In genomic region chr7:98774893-98775292, GRCh38 we compare ENCODE assay signal across 14 cellular contexts.
DNase-seq lines count a peak whose midpoint lies in the region; ATAC-seq and TF ChIP-seq lines count a peak whose summit lies in the region.
"Had no signal": no experiment of that assay in that cellular context is flagged by ENCODE, and none has a peak within 500 bp of the region (broad histone marks: within the 10 kb centered on the region; RNA-seq: fewer than 3 reads in every experiment).

No MANE protein-coding gene starts in this region.

- no peak overlapping the region for H2BK15ac ChIP-seq in mesenchymal stem cell (ENCODE audit: low read depth, poor library complexity, severe bottlenecking)

- H3K18ac ChIP-seq in mesenchymal stem cell (ENCODE audit: low read depth in 1 of 2, low read length in 2 of 2): no peak overlapping the region

- H3K9me3 ChIP-seq in SK-N-SH: no peaks in the 10 kb centered on the region
- H3K9me3 ChIP-seq in mesenchymal stem cell (ENCODE audit: control insufficient read depth, low read length): no peaks in the 10 kb centered on the region

- H2BK12ac ChIP-seq in mesenchymal stem cell (ENCODE audit: low read length in 2 of 2): no peak overlapping the region

- peak overlapping the region; percentile 66 for H3K4me3 Mint-ChIP-seq in glutamatergic neuron (ENCODE audit: unreplicated experiment)
- H3K4me3 Mint-ChIP-seq: B cell; CD14-positive monocyte; CD8-positive, alpha-beta T cell had no signal

- no peak for TF ChIP-seq EP300 in SK-N-SH (IDR thresholded peaks at IDR 0.05; ENCODE audit: borderline replicate concordance in 1 of 2, low read depth in 1 of 2, low read length in 1 of 2)

- H3K9ac ChIP-seq in SK-N-SH (no peak overlapping the region), mesenchymal stem cell (ENCODE audit: low read length) (no peak overlapping the region)
- H3K9ac ChIP-seq: GM23248 had no signal

- CTCF ChIA-PET in SK-N-SH (lab: Yijun Ruan, JAX): interaction anchor here (0.7 to 2.9 kb wide), 3 partner anchors 29 to 62 kb away, joined by 3 to 9 read pairs (median 7); no protein-coding TSS in a partner anchor

- H3K4me1 Mint-ChIP-seq in glutamatergic neuron (ENCODE audit: low read depth, unreplicated experiment): peaks cover 40% of the 10 kb centered on the region

- H3K36me3 ChIP-seq in SK-N-SH (replicated peaks in 1 of 2; ENCODE audit: control insufficient read depth in 1 of 2, insufficient read depth in 2 of 2, low read length in 1 of 2) (no peaks in the 10 kb centered on the region), mesenchymal stem cell (ENCODE audit: control insufficient read depth in 1 of 2, insufficient read depth in 2 of 2, low read depth in 1 of 2, low read length in 2 of 2) (no peaks in the 10 kb centered on the region)

- H3K4me3 ChIP-seq in SK-N-SH (ENCODE audit: low read depth in 2 of 2, low read length in 1 of 2) (no peak overlapping the region), mesenchymal stem cell (ENCODE audit: insufficient read depth in 1 of 2, low read depth in 1 of 2, low read length in 2 of 2) (no peak overlapping the region)
- H3K4me3 ChIP-seq: GM12878, GM23248 had no signal

- no peak overlapping the region for H3K14ac ChIP-seq in mesenchymal stem cell (ENCODE audit: low read length in 2 of 2)

- H3K4me2 ChIP-seq in SK-N-SH (no peak overlapping the region), mesenchymal stem cell (ENCODE audit: low read length, poor library complexity, severe bottlenecking) (no peak overlapping the region)

- H3K4ac ChIP-seq in mesenchymal stem cell (ENCODE audit: low read depth in 1 of 2, low read length in 2 of 2): no peak overlapping the region

- peaks cover 0 to 3% of the 10 kb centered on the region in 2 experiments; a peak in 1 of 4 replicates for H3K4me1 ChIP-seq in SK-N-SH (ENCODE audit: control insufficient read depth in 1 of 2, insufficient read depth in 2 of 2, low read depth in 1 of 2, low read length in 1 of 2)
- H3K4me1 ChIP-seq in mesenchymal stem cell (ENCODE audit: control insufficient read depth, insufficient read depth, low read depth, low read length): no peaks in the 10 kb centered on the region

- no peaks in the 10 kb centered on the region for H3K79me2 ChIP-seq in SK-N-SH (ENCODE audit: insufficient read depth)

- H4K8ac ChIP-seq in mesenchymal stem cell (ENCODE audit: low read length): no peak overlapping the region

- peak overlapping the region; percentile 93 for H3K27ac Mint-ChIP-seq in glutamatergic neuron (ENCODE audit: unreplicated experiment)
- H3K27ac Mint-ChIP-seq: B cell; CD8-positive, alpha-beta T cell had no signal

- no peak for TF ChIP-seq RAD21 in SK-N-SH (IDR thresholded peaks at IDR 0.05; ENCODE audit: low read length)

- H2AK5ac ChIP-seq in mesenchymal stem cell (ENCODE audit: low read length, severe bottlenecking): no peak overlapping the region

- WGBS in SK-N-SH (ENCODE audit: low lambda C conversion rate): 4% methylated on average over 4 of the region's 4 CpGs
- 28% methylated on average over 3 of the region's 4 CpGs for WGBS in mesenchymal stem cell

- H3K23ac ChIP-seq in mesenchymal stem cell (ENCODE audit: low read length in 2 of 2): no peak overlapping the region

- H2AFZ ChIP-seq in SK-N-SH (ENCODE audit: low read depth) (no peak overlapping the region), mesenchymal stem cell (ENCODE audit: low read depth, low read length) (no peak overlapping the region)
- H2AFZ ChIP-seq: GM23248 had no signal

- no peak overlapping the region for H3K27ac ChIP-seq in SK-N-SH (ENCODE audit: low read depth in 2 of 2, low read length in 1 of 2)
- H3K27ac ChIP-seq in mesenchymal stem cell (ENCODE audit: low read length, poor library complexity, severe bottlenecking): no peak overlapping the region
- H3K27ac ChIP-seq: GM23248 had no signal

- no peaks in the 10 kb centered on the region for H3K79me1 ChIP-seq in mesenchymal stem cell (replicated peaks; ENCODE audit: low read length, poor library complexity, severe bottlenecking)

- peaks cover 27% of the 10 kb centered on the region for H3K27me3 Mint-ChIP-seq in glutamatergic neuron (ENCODE audit: unreplicated experiment)

- H2BK120ac ChIP-seq in mesenchymal stem cell (ENCODE audit: low read depth, low read length): no peak overlapping the region

- ATAC-seq in SK-N-SH treated with all-trans-retinoic acid at 6 μM for 48 hours: no peak
- ATAC-seq: CD8-positive, alpha-beta T cell; GM12878 had no signal

- DNase-seq in SK-N-SH (peak; percentile 47), NCI-H2171 (lab: John Stamatoyannopoulos, UW) (peak; percentile 85), glutamatergic neuron (peak; percentile 67), mesenchymal stem cell (no peak), globus pallidus (ENCODE audit: low spot score) (no peak), D341Med (ENCODE audit: low spot score) (no peak)
- DNase-seq: CD8-positive, alpha-beta T cell; COR-L47; DMS79; GM23248 had no signal

- no peaks in the 10 kb centered on the region for H3K36me3 Mint-ChIP-seq in glutamatergic neuron (ENCODE audit: unreplicated experiment)
- H3K36me3 Mint-ChIP-seq: CD14-positive monocyte; CD8-positive, alpha-beta T cell had no signal

- no peaks in the 10 kb centered on the region for H4K20me1 ChIP-seq in SK-N-SH (ENCODE audit: insufficient read depth)

- POLR2A ChIA-PET in SK-N-SH (lab: Yijun Ruan, JAX): no interaction called here

- H2BK5ac ChIP-seq in mesenchymal stem cell (ENCODE audit: low read depth, low read length, poor library complexity, severe bottlenecking): no peak overlapping the region

- H3K27me3 ChIP-seq in SK-N-SH (ENCODE audit: insufficient read depth) (no peaks in the 10 kb centered on the region), mesenchymal stem cell (ENCODE audit: control insufficient read depth in 1 of 2, insufficient read depth in 1 of 2, low read length in 2 of 2) (peaks cover 3 to 25% of the 10 kb centered on the region in 2 experiments)

- no peak for TF ChIP-seq CTCF in SK-N-SH (IDR thresholded peaks at IDR 0.05)
- no peak for TF ChIP-seq CTCF in glutamatergic neuron (IDR thresholded peaks at IDR 0.05; ENCODE audit: partially characterized antibody, unreplicated experiment)

- H3K9me3 Mint-ChIP-seq in glutamatergic neuron (ENCODE audit: unreplicated experiment): peaks cover 18% of the 10 kb centered on the region
- H3K9me3 Mint-ChIP-seq: CD8-positive, alpha-beta T cell had no signal

- no peak overlapping the region for H4K91ac ChIP-seq in mesenchymal stem cell (ENCODE audit: low read length)

- no peaks in the 10 kb centered on the region for H3F3A ChIP-seq in SK-N-SH (replicated peaks; ENCODE audit: insufficient read depth)

- H3K9me2 ChIP-seq in SK-N-SH: no peaks in the 10 kb centered on the region

TF ChIP-seq in SK-N-SH, 30 proteins besides CTCF, POLR2A, EP300 and RAD21 (continues in another document):
- no peak for TF ChIP-seq TCF12 (IDR thresholded peaks at IDR 0.05)
- no peak for TF ChIP-seq POLR2AphosphoS5 (IDR thresholded peaks at IDR 0.05; ENCODE audit: low read depth, low read length)
- no peak for TF ChIP-seq ZBTB33 (IDR thresholded peaks at IDR 0.05; ENCODE audit: borderline replicate concordance, low read depth)
- TF ChIP-seq FOSL2 (IDR thresholded peaks at IDR 0.05; ENCODE audit: borderline replicate concordance, low read depth): no peak
- no peak for TF ChIP-seq CHD2 (IDR thresholded peaks at IDR 0.05; ENCODE audit: low read length, partially characterized antibody)

TF ChIP-seq in SK-N-SH treated with all-trans-retinoic acid at 6 μM for 48 hours, 23 proteins besides CTCF, POLR2A, EP300 and RAD21 (continues in another document):
- TF ChIP-seq CSRNP3 (CRISPR knock-in tag; IDR thresholded peaks at IDR 0.05) (no peak), ZNF8 (CRISPR knock-in tag; IDR thresholded peaks at IDR 0.05) (no peak), RARB (CRISPR knock-in tag; IDR thresholded peaks at IDR 0.05) (no peak), ESRRG (CRISPR knock-in tag; IDR thresholded peaks at IDR 0.05) (no peak), ZNF70 (CRISPR knock-in tag; IDR thresholded peaks at IDR 0.05) (no peak), ISL1 (CRISPR knock-in tag; IDR thresholded peaks at IDR 0.05) (no peak), SNAI2 (CRISPR knock-in tag; IDR thresholded peaks at IDR 0.05) (no peak), TSHZ2 (CRISPR knock-in tag; IDR thresholded peaks at IDR 0.05) (no peak), ARNTL (CRISPR knock-in tag; IDR thresholded peaks at IDR 0.05; ENCODE audit: borderline replicate concordance, low read depth) (no peak), ZC3H10 (CRISPR knock-in tag; IDR thresholded peaks at IDR 0.05) (no peak)

Comparison
In these comparisons a context has a peak if more than half of its experiments do, and no peak if none do; other contexts are left out.
1. DNase-seq: peak in SK-N-SH (single experiment), NCI-H2171 (single experiment) and glutamatergic neuron (single experiment); none in mesenchymal stem cell (single experiment), globus pallidus (single experiment) and D341Med (single experiment).